9 cellular contexts compared by ENCODE assay signal in genomic region chr16:82192665-82193064, GRCh38. TPM values are rescaled to one million over a fixed set of nuclear protein-coding genes. Genes with fewer than 3 reads are reported as not detected.
A peak's percentile ranks its signal among the peaks of the same experiment; 100 is the strongest.
DNase-seq lines count a peak whose midpoint lies in the region; ATAC-seq and TF ChIP-seq lines count a peak whose summit lies in the region.
"Had no signal": no experiment of that assay in that cellular context is flagged by ENCODE, and none has a peak within 500 bp of the region (broad histone marks: within the 10 kb centered on the region; RNA-seq: fewer than 3 reads in every experiment).

No MANE protein-coding gene starts in this region.

- TF ChIP-seq CTCF in fibroblast of mammary gland (conservative IDR thresholded peaks at IDR 0.05; ENCODE audit: control insufficient read depth, insufficient read depth, low read depth, low read length), result no peak
- TF ChIP-seq CTCF in suprapubic skin (IDR thresholded peaks at IDR 0.05), result no peak

- H3K27me3 ChIP-seq in suprapubic skin, result no peaks in the 10 kb centered on the region

- peaks cover 29% of the 10 kb centered on the region for H3K27me3 Mint-ChIP-seq in activated CD8-positive, alpha-beta memory T cell treated with anti-CD3 and anti-CD28 coated beads, Interleukin-2, amount 10 ng/mL, durations not matched to agents 7 days and 5 days
- H3K27me3 Mint-ChIP-seq in stimulated activated naive B cell treated with anti-CD40 and anti-IgM and Interleukin-4, amounts not matched to agents 10 μg/mL and 1 μg/mL and 100 μg/mL, for 72 hours, result peaks cover 24% of the 10 kb centered on the region in 2 donors

- CTCF ChIA-PET in activated CD8-positive, alpha-beta memory T cell treated with anti-CD3 and anti-CD28 coated beads, Interleukin-2, amount 10 ng/mL, durations not matched to agents 7 days and 5 days (lab: Charles Lee), result interaction anchor here (1.4 kb wide), 1 partner anchor 36 kb away, joined by 4 read pairs; no protein-coding TSS in a partner anchor

- H3K27ac Mint-ChIP-seq in activated CD8-positive, alpha-beta memory T cell treated with anti-CD3 and anti-CD28 coated beads, Interleukin-2, amount 10 ng/mL, durations not matched to agents 7 days and 5 days, result peak overlapping the region; percentile 77
- H3K27ac Mint-ChIP-seq in stimulated activated naive B cell treated with anti-CD40 and anti-IgM and Interleukin-4, amounts not matched to agents 10 μg/mL and 1 μg/mL and 100 μg/mL, for 72 hours, result no peak overlapping the region

- peaks cover 23% of the 10 kb centered on the region for H3K4me1 Mint-ChIP-seq in activated CD8-positive, alpha-beta memory T cell treated with anti-CD3 and anti-CD28 coated beads, Interleukin-2, amount 10 ng/mL, durations not matched to agents 7 days and 5 days
- peaks cover 9 to 17% of the 10 kb centered on the region in 2 donors for H3K4me1 Mint-ChIP-seq in stimulated activated naive B cell treated with anti-CD40 and anti-IgM and Interleukin-4, amounts not matched to agents 10 μg/mL and 1 μg/mL and 100 μg/mL, for 72 hours

- intact Hi-C loops in posterior vena cava (cut with DNase I), result no loop called here

- peak; percentile 97 for ATAC-seq in activated CD8-positive, alpha-beta memory T cell treated with anti-CD3 and anti-CD28 coated beads, Interleukin-2, amount 10 ng/mL, durations not matched to agents 7 days and 5 days
- ATAC-seq in stimulated activated naive B cell treated with anti-CD40 and anti-IgM and Interleukin-4, amounts not matched to agents 10 μg/mL and 1 μg/mL and 100 μg/mL, for 72 hours (replicated peaks), result peak; percentile 72 to 92

- H3K9me3 ChIP-seq in suprapubic skin, result no peaks in the 10 kb centered on the region

- no peak for TF ChIP-seq POLR2A in suprapubic skin (IDR thresholded peaks at IDR 0.05)

- WGBS in suprapubic skin, result 72% methylated on average over 4 of the region's 4 CpGs

- H3K4me3 ChIP-seq in fibroblast of mammary gland (ENCODE audit: control insufficient read depth, low read depth, low read length), result no peak overlapping the region
- no peak overlapping the region for H3K4me3 ChIP-seq in suprapubic skin

- H3K9me3 Mint-ChIP-seq in activated CD8-positive, alpha-beta memory T cell treated with anti-CD3 and anti-CD28 coated beads, Interleukin-2, amount 10 ng/mL, durations not matched to agents 7 days and 5 days (ENCODE audit: low read depth), result peaks cover 2% of the 10 kb centered on the region
- no peaks in the 10 kb centered on the region for H3K9me3 Mint-ChIP-seq in stimulated activated naive B cell treated with anti-CD40 and anti-IgM and Interleukin-4, amounts not matched to agents 10 μg/mL and 1 μg/mL and 100 μg/mL, for 72 hours

- no peak overlapping the region for H3K27ac ChIP-seq in suprapubic skin

- DNase-seq in activated CD8-positive, alpha-beta memory T cell treated with anti-CD3 and anti-CD28 coated beads, Interleukin-2, amount 10 ng/mL, durations not matched to agents 7 days and 5 days, result peak; percentile 53
- DNase-seq in activated CD8-positive, alpha-beta memory T cell treated with anti-CD3 and anti-CD28 coated beads for 24 hours, result no peak
- peak; percentile 94 for DNase-seq in SIG-M5 treated with dmso at 0.1 percent for 504 hours (lab: John Stamatoyannopoulos, UW; ENCODE audit: unreplicated experiment)
- peak; percentile 85 for DNase-seq in fibroblast of mammary gland (ENCODE audit: low read depth)
- no peak for DNase-seq in stimulated activated naive B cell treated with anti-CD40 and anti-IgM and Interleukin-4, amounts not matched to agents 10 μg/mL and 1 μg/mL and 100 μg/mL, for 72 hours
- no peak for DNase-seq in suprapubic skin (ENCODE audit: low spot score in 2 of 2)
- DNase-seq in posterior vena cava (ENCODE audit: low spot score), result no peak
- no peak for DNase-seq in NCI-H2196 (lab: John Stamatoyannopoulos, UW; ENCODE audit: unreplicated experiment)
- DNase-seq: head of caudate nucleus had no signal

- TF ChIP-seq EP300 in suprapubic skin (IDR thresholded peaks at IDR 0.05), result no peak

- peaks cover 25% of the 10 kb centered on the region for H3K4me1 ChIP-seq in suprapubic skin

- no peaks in the 10 kb centered on the region for H3K36me3 ChIP-seq in suprapubic skin

- peaks cover 5% of the 10 kb centered on the region for H3K36me3 Mint-ChIP-seq in activated CD8-positive, alpha-beta memory T cell treated with anti-CD3 and anti-CD28 coated beads, Interleukin-2, amount 10 ng/mL, durations not matched to agents 7 days and 5 days
- no peaks in the 10 kb centered on the region for H3K36me3 Mint-ChIP-seq in stimulated activated naive B cell treated with anti-CD40 and anti-IgM and Interleukin-4, amounts not matched to agents 10 μg/mL and 1 μg/mL and 100 μg/mL, for 72 hours

- no peak overlapping the region for H3K4me3 Mint-ChIP-seq in activated CD8-positive, alpha-beta memory T cell treated with anti-CD3 and anti-CD28 coated beads, Interleukin-2, amount 10 ng/mL, durations not matched to agents 7 days and 5 days
- no peak overlapping the region for H3K4me3 Mint-ChIP-seq in stimulated activated naive B cell treated with anti-CD40 and anti-IgM and Interleukin-4, amounts not matched to agents 10 μg/mL and 1 μg/mL and 100 μg/mL, for 72 hours

RNA-seq across cellular contexts. Expression of gene MPHOSPH6, which starts 22.6 kb away (rescaled TPM):
- 10 to 100 TPM; 26.1 to 32.1 TPM for total RNA-seq in activated CD8-positive, alpha-beta memory T cell treated with anti-CD3 and anti-CD28 coated beads, Interleukin-2, amount 10 ng/mL, durations not matched to agents 7 days and 5 days
- total RNA-seq in suprapubic skin (10 to 100 TPM; 26.2 to 58.0 (median 33.5) TPM), posterior vena cava (10 to 100 TPM; 14.2 to 17.4 TPM)

Comparison
In these comparisons a context has a peak if more than half of its experiments do, and no peak if none do; other contexts are left out.
1. DNase-seq: peak in activated CD8-positive, alpha-beta memory T cell treated with anti-CD3 and anti-CD28 coated beads, Interleukin-2, amount 10 ng/mL, durations not matched to agents 7 days and 5 days (single experiment), SIG-M5 treated with dmso at 0.1 percent for 504 hours (single experiment) and fibroblast of mammary gland (single experiment); none in activated CD8-positive, alpha-beta memory T cell treated with anti-CD3 and anti-CD28 coated beads for 24 hours (single experiment), stimulated activated naive B cell treated with anti-CD40 and anti-IgM and Interleukin-4, amounts not matched to agents 10 μg/mL and 1 μg/mL and 100 μg/mL, for 72 hours (single experiment), suprapubic skin (0 of 2), posterior vena cava (single experiment) and NCI-H2196 (single experiment).